In the genomic region with DNA sequence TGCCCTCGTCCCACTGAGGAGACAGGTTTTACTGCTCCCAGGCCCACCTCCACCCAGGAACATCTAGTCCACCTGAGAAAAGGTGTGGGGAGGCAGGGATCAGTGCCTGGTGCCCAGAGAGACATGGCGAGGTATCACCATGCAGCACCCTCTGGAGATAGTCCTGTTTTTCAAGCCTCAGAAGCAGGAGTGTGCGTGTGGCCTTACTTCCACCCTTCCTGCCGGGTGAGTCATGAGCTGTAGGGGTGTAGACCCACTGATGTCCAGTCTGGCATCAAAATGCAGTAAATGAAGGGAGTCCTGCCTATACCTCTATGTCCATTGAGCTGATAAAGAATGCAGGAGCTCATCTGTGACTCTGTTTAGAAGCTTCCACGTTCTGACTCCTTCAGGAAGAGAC, we compare ENCODE assay signal across 5 cellular contexts. TPM values are rescaled to one million over a fixed set of nuclear protein-coding genes. Genes with fewer than 3 reads are reported as not detected.
"Had no signal": no experiment of that assay in that cellular context is flagged by ENCODE, and none has a peak within 500 bp of the region (broad histone marks: within the 10 kb centered on the region; RNA-seq: fewer than 3 reads in every experiment).

No MANE protein-coding gene starts in this region.

RNA-seq across cellular contexts. Expression of a gene that starts 9.1 kb away (rescaled TPM):
- total RNA-seq: K562, MCF 10A, Right ventricle myocardium superior, SJSA1 had no signal
- polyA plus RNA-seq: K562 had no signal

RNA-seq across cellular contexts. Expression of a gene that starts 32.8 kb away (rescaled TPM):
- total RNA-seq: K562, Right ventricle myocardium superior had no signal
- polyA plus RNA-seq: IgD-negative memory B cell, K562 had no signal

RNA-seq across cellular contexts. Expression of a gene that starts 40.4 kb away (rescaled TPM):
- total RNA-seq: K562, MCF 10A, Right ventricle myocardium superior, SJSA1 had no signal
- polyA plus RNA-seq: IgD-negative memory B cell, K562 had no signal
